Comparison of ENCODE assay signal across 1 cellular context in the genomic region with DNA sequence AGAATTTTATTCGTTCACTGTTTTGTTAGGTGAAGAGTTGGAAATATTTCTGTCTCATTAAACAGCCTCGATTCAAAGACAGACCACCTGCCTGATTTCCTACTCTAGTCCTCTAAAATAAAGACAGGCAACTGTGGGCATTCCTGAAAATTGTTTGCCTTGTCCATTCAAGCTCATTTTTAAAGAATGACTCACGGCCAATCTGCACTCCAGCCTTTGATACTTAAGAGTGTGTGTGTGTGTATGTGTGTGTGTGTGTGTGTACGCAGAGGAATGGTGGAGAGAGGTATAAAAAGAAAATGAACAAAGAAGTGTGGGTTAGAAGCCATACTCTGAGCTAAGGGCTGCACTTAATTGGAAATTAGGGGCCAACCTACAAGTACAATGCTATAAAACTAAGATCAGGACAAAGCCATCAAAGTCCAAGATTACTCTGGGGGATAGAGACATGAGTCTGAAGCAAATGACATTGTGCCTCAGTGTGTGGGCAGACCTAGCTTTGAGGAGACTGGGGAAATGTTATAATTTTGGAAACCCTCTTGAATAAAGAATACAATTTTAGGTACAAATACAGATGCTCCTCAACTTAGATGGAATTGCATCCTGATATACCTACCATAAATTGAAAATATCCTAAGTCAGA.
TF ChIP-seq lines count a peak whose summit lies in the region.

No MANE protein-coding gene starts in this region.

TF ChIP-seq in Ishikawa, 13 proteins besides CTCF, POLR2A, EP300 and RAD21 (continued from another document):
- no peak for TF ChIP-seq TAF1 (IDR thresholded peaks at IDR 0.05; ENCODE audit: low read depth)
- no peak for TF ChIP-seq TCF12 (IDR thresholded peaks at IDR 0.05; ENCODE audit: low read depth)
- no peak for TF ChIP-seq CEBPB (IDR thresholded peaks at IDR 0.05)
- TF ChIP-seq, protein P1, sequence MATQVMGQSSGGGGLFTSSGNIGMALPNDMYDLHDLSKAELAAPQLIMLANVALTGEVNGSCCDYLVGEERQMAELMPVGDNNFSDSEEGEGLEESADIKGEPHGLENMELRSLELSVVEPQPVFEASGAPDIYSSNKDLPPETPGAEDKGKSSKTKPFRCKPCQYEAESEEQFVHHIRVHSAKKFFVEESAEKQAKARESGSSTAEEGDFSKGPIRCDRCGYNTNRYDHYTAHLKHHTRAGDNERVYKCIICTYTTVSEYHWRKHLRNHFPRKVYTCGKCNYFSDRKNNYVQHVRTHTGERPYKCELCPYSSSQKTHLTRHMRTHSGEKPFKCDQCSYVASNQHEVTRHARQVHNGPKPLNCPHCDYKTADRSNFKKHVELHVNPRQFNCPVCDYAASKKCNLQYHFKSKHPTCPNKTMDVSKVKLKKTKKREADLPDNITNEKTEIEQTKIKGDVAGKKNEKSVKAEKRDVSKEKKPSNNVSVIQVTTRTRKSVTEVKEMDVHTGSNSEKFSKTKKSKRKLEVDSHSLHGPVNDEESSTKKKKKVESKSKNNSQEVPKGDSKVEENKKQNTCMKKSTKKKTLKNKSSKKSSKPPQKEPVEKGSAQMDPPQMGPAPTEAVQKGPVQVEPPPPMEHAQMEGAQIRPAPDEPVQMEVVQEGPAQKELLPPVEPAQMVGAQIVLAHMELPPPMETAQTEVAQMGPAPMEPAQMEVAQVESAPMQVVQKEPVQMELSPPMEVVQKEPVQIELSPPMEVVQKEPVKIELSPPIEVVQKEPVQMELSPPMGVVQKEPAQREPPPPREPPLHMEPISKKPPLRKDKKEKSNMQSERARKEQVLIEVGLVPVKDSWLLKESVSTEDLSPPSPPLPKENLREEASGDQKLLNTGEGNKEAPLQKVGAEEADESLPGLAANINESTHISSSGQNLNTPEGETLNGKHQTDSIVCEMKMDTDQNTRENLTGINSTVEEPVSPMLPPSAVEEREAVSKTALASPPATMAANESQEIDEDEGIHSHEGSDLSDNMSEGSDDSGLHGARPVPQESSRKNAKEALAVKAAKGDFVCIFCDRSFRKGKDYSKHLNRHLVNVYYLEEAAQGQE (IDR thresholded peaks at IDR 0.05; ENCODE audit: low read depth) = no peak
- TF ChIP-seq CREB1 (IDR thresholded peaks at IDR 0.05; ENCODE audit: low read depth) = no peak
- TF ChIP-seq NFIC (IDR thresholded peaks at IDR 0.05) = no peak
